9 cellular contexts compared by ENCODE assay signal in genomic region chr3:37814547-37814946, GRCh38. TPM values are rescaled to one million over a fixed set of nuclear protein-coding genes. Genes with fewer than 3 reads are reported as not detected.
DNase-seq lines count a peak whose midpoint lies in the region; ATAC-seq, FAIRE-seq and TF ChIP-seq lines count a peak whose summit lies in the region.
"Had no signal": no experiment of that assay in that cellular context is flagged by ENCODE, and none has a peak within 500 bp of the region (broad histone marks: within the 10 kb centered on the region; RNA-seq: fewer than 3 reads in every experiment).

No MANE protein-coding gene starts in this region.

- TF ChIP-seq CTCF in right lobe of liver (IDR thresholded peaks at IDR 0.05): peak in 3 of 4 donors; percentile 21 to 26 (median 24)

- H3K9me3 ChIP-seq in adipocyte (ENCODE audit: control insufficient read depth, low read length) (no peaks in the 10 kb centered on the region), right lobe of liver (no peaks in the 10 kb centered on the region)

- no peak for FAIRE-seq in H54 (lab: Jason Lieb, UNC)

- H3K27me3 ChIP-seq in adipocyte (replicated peaks; ENCODE audit: control insufficient read depth, insufficient read depth, low read length) (no peaks in the 10 kb centered on the region), right lobe of liver (no peaks in the 10 kb centered on the region)

- 86% methylated on average over 2 of the region's 2 CpGs for WGBS in right lobe of liver (ENCODE audit: insufficient coverage, low coverage, low lambda C conversion rate, missing lambda C conversion rate)

- ATAC-seq in right lobe of liver: no peak
- ATAC-seq in GM18520 (IDR thresholded peaks at IDR 0.05; ENCODE audit: unreplicated experiment): no peak

- TF ChIP-seq POLR2A in right lobe of liver (IDR thresholded peaks at IDR 0.05) (no peak), H54 (IDR thresholded peaks at IDR 0.05; ENCODE audit: low read depth, low read length) (no peak)

- peaks cover 8% of the 10 kb centered on the region for H3K4me1 ChIP-seq in adipocyte (ENCODE audit: control insufficient read depth, insufficient read depth, low read length)
- H3K4me1 ChIP-seq in right lobe of liver: no peaks in the 10 kb centered on the region

- in situ Hi-C loops in KBM-7 (cut with MboI; ENCODE audit: low pct_unique_long_range_greater_than_20kb, low sequenced_read_pairs): no loop called here

- H3K4me3 ChIP-seq in adipocyte (ENCODE audit: low read length) (no peak overlapping the region), right lobe of liver (no peak overlapping the region)

- H3K27ac ChIP-seq in right lobe of liver: no peak overlapping the region

- intact Hi-C loops in right lobe of liver (cut with DNase I) (no loop called here), head of caudate nucleus (cut with DNase I) (no loop called here)

- DNase-seq in DMS79 (lab: John Stamatoyannopoulos, UW): peak; percentile 1
- peak; percentile 18 for DNase-seq in KBM-7
- DNase-seq in adipocyte (ENCODE audit: low read depth): peak; percentile 62
- DNase-seq in right lobe of liver: no peak
- no peak for DNase-seq in hepatic stellate cell (ENCODE audit: low spot score)
- no peak for DNase-seq in H54 (ENCODE audit: insufficient read length, low spot score)
- no peak for DNase-seq in head of caudate nucleus
- DNase-seq: naive B cell had no signal

- H3K36me3 ChIP-seq in adipocyte (ENCODE audit: control insufficient read depth, insufficient read depth, low read length, severe bottlenecking) (no peaks in the 10 kb centered on the region), right lobe of liver (no peaks in the 10 kb centered on the region)

- H3K9ac ChIP-seq in adipocyte (ENCODE audit: low read length): no peak overlapping the region

RNA-seq across cellular contexts. Expression of gene CTDSPL, which starts 47.1 kb away (rescaled TPM):
- 10 to 100 TPM; 14.9 to 22.8 (median 18.0) TPM for total RNA-seq in right lobe of liver

Comparison
In these comparisons a context has a peak if more than half of its experiments do, and no peak if none do; other contexts are left out.
1. DNase-seq: peak in DMS79 (single experiment), KBM-7 (single experiment) and adipocyte (single experiment); none in right lobe of liver (0 of 3), hepatic stellate cell (single experiment), H54 (single experiment) and head of caudate nucleus (0 of 42).